Comparison of ENCODE assay signal across 17 cellular contexts in the genomic region with DNA sequence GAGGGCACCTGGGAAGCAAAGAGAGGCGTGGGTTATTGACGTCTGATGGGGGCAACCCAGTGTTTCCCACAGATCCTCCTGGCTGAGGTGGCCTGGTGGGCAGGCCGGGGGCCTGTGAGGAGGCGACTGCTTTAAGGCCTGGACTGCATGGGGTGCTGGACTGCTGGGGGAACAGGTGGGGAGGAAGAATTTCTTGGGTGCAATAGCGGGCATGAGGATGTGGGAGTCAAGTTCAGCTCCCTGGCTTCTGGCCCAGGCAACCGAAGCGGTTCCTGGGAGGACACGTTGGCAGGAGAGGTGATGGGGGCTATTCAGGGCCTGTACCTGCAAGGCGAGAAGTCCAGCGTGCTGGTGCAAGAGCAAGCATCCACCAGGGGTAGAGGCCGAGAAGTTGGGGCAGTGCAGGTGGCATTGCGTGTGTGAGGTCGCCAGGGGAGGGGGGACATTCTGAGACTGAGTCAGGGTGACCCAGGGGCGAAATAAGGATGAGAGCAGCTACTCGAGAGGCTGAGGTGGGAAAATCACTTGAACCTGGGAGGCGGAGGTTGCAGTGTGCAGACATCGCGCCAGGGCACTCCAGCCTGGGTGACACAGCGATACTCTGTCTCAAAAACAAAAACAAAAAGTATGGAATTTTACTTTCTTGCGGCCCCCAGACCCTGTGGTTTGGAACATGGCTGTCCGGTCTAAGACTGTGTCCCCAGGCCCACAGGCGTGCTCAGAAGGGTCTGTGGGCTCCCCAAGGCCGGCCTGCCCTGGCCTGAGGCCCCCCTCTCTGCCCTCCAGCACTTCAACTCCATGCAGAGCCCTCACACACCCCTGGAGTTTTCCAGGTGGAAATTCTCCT. TPM values are rescaled to one million over a fixed set of nuclear protein-coding genes. Genes with fewer than 3 reads are reported as not detected.
"Had no signal": no experiment of that assay in that cellular context is flagged by ENCODE, and none has a peak within 500 bp of the region (broad histone marks: within the 10 kb centered on the region; RNA-seq: fewer than 3 reads in every experiment).

No MANE protein-coding gene starts in this region.

- H3K27me3 ChIP-seq: brain microvascular endothelial cell, dorsolateral prefrontal cortex, pancreas, SJSA1 had no signal

- H3K9me3 Mint-ChIP-seq: activated T-helper 17 cell treated with anti-CD3 and anti-CD28 coated beads, Interleukin-2, amount 50 U/mL, for 72 hours had no signal

- DNase-seq: activated CD4-positive, alpha-beta T cell treated with anti-CD3 and anti-CD28 coated beads for 36 hours; activated CD8-positive, alpha-beta T cell treated with anti-CD3 and anti-CD28 coated beads, Interleukin-2, amount 10 ng/mL, durations not matched to agents 7 days and 5 days; amygdala; brain microvascular endothelial cell; cerebellar nuclear complex; hippocampal formation; mucosa of descending colon; stimulated activated naive CD4-positive, alpha-beta T cell; substantia nigra; T1000 had no signal

- H3K4me1 ChIP-seq: SJSA1 had no signal

- H3K36me3 ChIP-seq: brain microvascular endothelial cell, pancreas, SJSA1 had no signal

- H3K27ac Mint-ChIP-seq: activated CD4-positive, alpha-beta T cell treated with anti-CD3 and anti-CD28 coated beads for 36 hours; activated CD8-positive, alpha-beta T cell treated with anti-CD3 and anti-CD28 coated beads, Interleukin-2, amount 10 ng/mL, durations not matched to agents 7 days and 5 days; activated naive CD8-positive, alpha-beta T cell; activated T-helper 17 cell treated with anti-CD3 and anti-CD28 coated beads, Interleukin-2, amount 50 U/mL, for 72 hours had no signal

- H3K36me3 Mint-ChIP-seq: activated naive CD8-positive, alpha-beta T cell; naive thymus-derived CD8-positive, alpha-beta T cell had no signal

- H3K4me1 Mint-ChIP-seq: activated CD4-positive, alpha-beta T cell treated with anti-CD3 and anti-CD28 coated beads for 36 hours; activated T-helper 17 cell treated with anti-CD3 and anti-CD28 coated beads, Interleukin-2, amount 50 U/mL, for 72 hours had no signal

- H3K4me3 ChIP-seq: dorsolateral prefrontal cortex, mucosa of descending colon, pancreas, SJSA1 had no signal

- H3K4me3 Mint-ChIP-seq: activated CD4-positive, alpha-beta T cell treated with anti-CD3 and anti-CD28 coated beads for 36 hours; activated CD8-positive, alpha-beta T cell treated with anti-CD3 and anti-CD28 coated beads, Interleukin-2, amount 10 ng/mL, durations not matched to agents 7 days and 5 days; activated naive CD8-positive, alpha-beta T cell; activated T-helper 17 cell treated with anti-CD3 and anti-CD28 coated beads, Interleukin-2, amount 50 U/mL, for 72 hours; naive thymus-derived CD8-positive, alpha-beta T cell had no signal

- H3K9me3 ChIP-seq: mucosa of descending colon, pancreas, SJSA1 had no signal

- H3K27ac ChIP-seq: brain microvascular endothelial cell, dorsolateral prefrontal cortex, pancreas, SJSA1 had no signal

- ATAC-seq: activated CD4-positive, alpha-beta T cell treated with anti-CD3 and anti-CD28 coated beads for 36 hours; activated CD8-positive, alpha-beta T cell treated with anti-CD3 and anti-CD28 coated beads, Interleukin-2, amount 10 ng/mL, durations not matched to agents 7 days and 5 days; activated T-helper 17 cell treated with anti-CD3 and anti-CD28 coated beads, Interleukin-2, amount 50 U/mL, for 72 hours; esophagus mucosa; mucosa of descending colon; naive thymus-derived CD8-positive, alpha-beta T cell; pancreas had no signal

- H3K27me3 Mint-ChIP-seq: activated CD4-positive, alpha-beta T cell treated with anti-CD3 and anti-CD28 coated beads for 36 hours; activated naive CD8-positive, alpha-beta T cell had no signal

RNA-seq across cellular contexts. Expression of gene ELN, which starts 53.6 kb away (rescaled TPM):
- total RNA-seq: activated CD4-positive, alpha-beta T cell treated with anti-CD3 and anti-CD28 coated beads for 36 hours; activated CD8-positive, alpha-beta T cell treated with anti-CD3 and anti-CD28 coated beads, Interleukin-2, amount 10 ng/mL, durations not matched to agents 7 days and 5 days; activated T-helper 17 cell treated with anti-CD3 and anti-CD28 coated beads, Interleukin-2, amount 50 U/mL, for 72 hours; naive thymus-derived CD8-positive, alpha-beta T cell; SJSA1 had no signal
- polyA plus RNA-seq: naive thymus-derived CD8-positive, alpha-beta T cell had no signal
